14 cellular contexts compared by ENCODE assay signal in genomic region chr2:161427413-161428239, GRCh38. TPM values are rescaled to one million over a fixed set of nuclear protein-coding genes. Genes with fewer than 3 reads are reported as not detected.
DNase-seq lines count a peak whose midpoint lies in the region; ATAC-seq lines count a peak whose summit lies in the region.
"Had no signal": no experiment of that assay in that cellular context is flagged by ENCODE, and none has a peak within 500 bp of the region (broad histone marks: within the 10 kb centered on the region; RNA-seq: fewer than 3 reads in every experiment).

No MANE protein-coding gene starts in this region.

- H3K27ac ChIP-seq in cingulate gyrus (ENCODE audit: low read depth, low read length): peak overlapping the region; percentile 4
- H3K27ac ChIP-seq: body of pancreas, C4-2B, heart left ventricle, KMS-11 had no signal

- H3K27ac Mint-ChIP-seq in stimulated activated naive CD8-positive, alpha-beta T cell treated with anti-CD3 and anti-CD28 coated beads, Interleukin-15, Interleukin-2, amounts not matched to agents 100 ng/mL and 50 ng/mL, for 24 hours: no peak overlapping the region
- no peak overlapping the region for H3K27ac Mint-ChIP-seq in naive thymus-derived CD8-positive, alpha-beta T cell

- DNase-seq in stimulated activated naive CD8-positive, alpha-beta T cell treated with anti-CD3 and anti-CD28 coated beads, Interleukin-15, Interleukin-2, amounts not matched to agents 100 U/mL and 50 U/mL, for 24 hours: no peak
- no peak for DNase-seq in naive thymus-derived CD8-positive, alpha-beta T cell
- DNase-seq in iPS-NIHi11 (ENCODE audit: low spot score): no peak
- no peak for DNase-seq in islet precursor cell
- DNase-seq: body of pancreas; NCI-H524 treated with DMSO at 0.1 percent for 48 hours; stimulated activated naive CD4-positive, alpha-beta T cell treated with Interleukin-2 at 50 U/mL for 16 hours had no signal

- no peaks in the 10 kb centered on the region for H3K9me3 Mint-ChIP-seq in stimulated activated naive CD8-positive, alpha-beta T cell treated with anti-CD3 and anti-CD28 coated beads, Interleukin-15, Interleukin-2, amounts not matched to agents 100 ng/mL and 50 ng/mL, for 24 hours
- H3K9me3 Mint-ChIP-seq in naive thymus-derived CD8-positive, alpha-beta T cell: peaks cover 0 to 38% (median 8%) of the 10 kb centered on the region in 9 donors

- peaks cover 82% of the 10 kb centered on the region for H3K27me3 Mint-ChIP-seq in stimulated activated naive CD8-positive, alpha-beta T cell treated with anti-CD3 and anti-CD28 coated beads, Interleukin-15, Interleukin-2, amounts not matched to agents 100 ng/mL and 50 ng/mL, for 24 hours
- H3K27me3 Mint-ChIP-seq in naive thymus-derived CD8-positive, alpha-beta T cell: peaks cover 56 to 88% (median 74%) of the 10 kb centered on the region in 5 donors

- H3K4me3 Mint-ChIP-seq in stimulated activated naive CD8-positive, alpha-beta T cell treated with anti-CD3 and anti-CD28 coated beads, Interleukin-15, Interleukin-2, amounts not matched to agents 100 ng/mL and 50 ng/mL, for 24 hours: peak overlapping the region; percentile 33
- peak overlapping the region; percentile 55 to 77 (median 70) for H3K4me3 Mint-ChIP-seq in naive thymus-derived CD8-positive, alpha-beta T cell

- peaks cover 26% of the 10 kb centered on the region for H3K4me1 Mint-ChIP-seq in stimulated activated naive CD8-positive, alpha-beta T cell treated with anti-CD3 and anti-CD28 coated beads, Interleukin-15, Interleukin-2, amounts not matched to agents 100 ng/mL and 50 ng/mL, for 24 hours (ENCODE audit: low read depth)
- peaks cover 10 to 35% (median 31%) of the 10 kb centered on the region in 4 donors for H3K4me1 Mint-ChIP-seq in naive thymus-derived CD8-positive, alpha-beta T cell

- ATAC-seq in stimulated activated naive CD8-positive, alpha-beta T cell treated with anti-CD3 and anti-CD28 coated beads, Interleukin-15, Interleukin-2, amounts not matched to agents 100 U/mL and 50 U/mL, for 24 hours: no peak
- ATAC-seq in naive thymus-derived CD8-positive, alpha-beta T cell: peak in 1 of 2 donors; percentile 39
- ATAC-seq in GM19023 (IDR thresholded peaks at IDR 0.05; ENCODE audit: unreplicated experiment) (no peak), GM21786 (IDR thresholded peaks at IDR 0.05; ENCODE audit: unreplicated experiment) (no peak)
- ATAC-seq: body of pancreas had no signal

- POLR2A ChIA-PET in naive thymus-derived CD8-positive, alpha-beta T cell (lab: Charles Lee): no interaction called here

- peaks cover 9% of the 10 kb centered on the region for H3K36me3 Mint-ChIP-seq in stimulated activated naive CD8-positive, alpha-beta T cell treated with anti-CD3 and anti-CD28 coated beads, Interleukin-15, Interleukin-2, amounts not matched to agents 100 ng/mL and 50 ng/mL, for 24 hours (ENCODE audit: low read depth)
- H3K36me3 Mint-ChIP-seq in naive thymus-derived CD8-positive, alpha-beta T cell: peaks cover 4 to 28% (median 18%) of the 10 kb centered on the region in 3 donors

RNA-seq across cellular contexts. Expression of gene TBR1, which starts 11.5 kb away (rescaled TPM):
- not detected for total RNA-seq in naive thymus-derived CD8-positive, alpha-beta T cell
- polyA plus RNA-seq in naive thymus-derived CD8-positive, alpha-beta T cell: not detected
- total RNA-seq: body of pancreas had no signal
- polyA plus RNA-seq: heart left ventricle had no signal
